ENCODE assay signal across 8 cellular contexts in the genomic region with DNA sequence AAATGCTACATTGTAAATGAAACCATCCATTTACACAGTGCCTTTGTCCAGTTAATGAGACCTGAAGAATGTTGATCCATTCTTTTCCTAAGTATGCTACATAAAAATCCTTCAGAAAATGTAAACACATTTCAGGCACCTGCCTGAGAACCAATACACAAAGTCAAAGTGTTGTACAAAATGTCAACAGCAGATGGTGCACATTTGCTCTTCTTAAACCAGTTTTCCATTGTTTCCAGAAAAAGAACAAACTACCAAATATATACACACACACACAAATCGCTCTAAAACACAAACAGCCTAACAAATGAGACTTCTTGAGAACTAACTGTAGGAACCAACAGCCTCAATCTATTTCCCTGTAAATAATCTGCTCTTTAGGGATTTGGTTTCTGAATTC.
DNase-seq lines count a peak whose midpoint lies in the region; ATAC-seq and TF ChIP-seq lines count a peak whose summit lies in the region.
"Not testable (repeated sequence)": the region's sequence is repeated elsewhere in the genome, so short reads cannot be mapped to it uniquely, and the experiment has no call there.

No MANE protein-coding gene starts in this region.

- 6% methylated on average over 1 of the region's 1 CpG for WGBS in right lobe of liver (ENCODE audit: insufficient coverage, low coverage, low lambda C conversion rate, missing lambda C conversion rate)

- TF ChIP-seq CTCF in A673 (conservative IDR thresholded peaks at IDR 0.05; ENCODE audit: low read depth, low read length) (peak; percentile 58), foreskin keratinocyte (conservative IDR thresholded peaks at IDR 0.05) (peak; percentile 77), right lobe of liver (IDR thresholded peaks at IDR 0.05) (peak; percentile 51 to 64 (median 58))

- not testable (repeated sequence) for BruUV-seq in A673 (replicated peaks; lab: Mats Ljungman, UMichigan)

- CTCF ChIA-PET in A673 (lab: Charles Lee), result not testable (repeated sequence)

- ATAC-seq in foreskin keratinocyte, result peak; percentile 79
- peak; percentile 85 to 90 (median 87) for ATAC-seq in right lobe of liver

- not testable (repeated sequence) for H3K9me3 ChIP-seq in A673 (ENCODE audit: low read depth, low read length, poor library complexity, severe bottlenecking); right lobe of liver

- H3K4me3 ChIP-seq in A673 (ENCODE audit: low read depth, low read length, poor library complexity, severe bottlenecking); right lobe of liver: not testable (repeated sequence)

- not testable (repeated sequence) for H3K27ac ChIP-seq in A673 (ENCODE audit: low read depth, low read length, poor library complexity, severe bottlenecking); foreskin keratinocyte; right lobe of liver

- H3K4me1 ChIP-seq in A673 (ENCODE audit: insufficient read depth, low read length, poor library complexity, severe bottlenecking); foreskin keratinocyte: not testable (repeated sequence)
- H3K4me1 ChIP-seq in right lobe of liver, result peaks cover 0 to 10% (median 2%) of the 10 kb centered on the region in 4 donors

- H3K36me3 ChIP-seq in A673 (ENCODE audit: insufficient read depth, low read length, poor library complexity, severe bottlenecking); right lobe of liver: not testable (repeated sequence)

- peak; percentile 30 for DNase-seq in A673 (ENCODE audit: low spot score)
- peak; percentile 14 for DNase-seq in GM03348 (ENCODE audit: low spot score)
- peak; percentile 35 for DNase-seq in M059J (ENCODE audit: low read depth)
- peak; percentile 25 for DNase-seq in RPMI7951 (ENCODE audit: low read depth)
- peak; percentile 4 for DNase-seq in cerebellar cortex (ENCODE audit: low spot score)
- DNase-seq in foreskin keratinocyte, result peak in 1 of 2 donors; percentile 42
- DNase-seq in right lobe of liver, result not testable (repeated sequence)
- peak; percentile 62 for DNase-seq in renal cortical epithelial cell (ENCODE audit: low read depth)

- not testable (repeated sequence) for H3K27me3 ChIP-seq in A673 (replicated peaks; ENCODE audit: insufficient read depth, low read depth, low read length, poor library complexity); foreskin keratinocyte; right lobe of liver

- POLR2A ChIA-PET in A673 (lab: Charles Lee; ENCODE audit: low non-redundant PET), result not testable (repeated sequence)

- intact Hi-C loops in A673 (cut with micrococcal nuclease; ENCODE audit: unreplicated experiment), result loop anchor here (5.0 kb wide), 1 partner anchor 279 kb away; no protein-coding TSS in a partner anchor
- intact Hi-C loops in right lobe of liver (cut with DNase I), result not testable (repeated sequence)

- TF ChIP-seq POLR2A in right lobe of liver (IDR thresholded peaks at IDR 0.05), result not testable (repeated sequence)
